Comparison of ENCODE assay signal across 19 cellular contexts in genomic region chr10:110764378-110764777, GRCh38.
A peak's percentile ranks its signal among the peaks of the same experiment; 100 is the strongest.
DNase-seq lines count a peak whose midpoint lies in the region; FAIRE-seq and TF ChIP-seq lines count a peak whose summit lies in the region.
"Had no signal": no experiment of that assay in that cellular context is flagged by ENCODE, and none has a peak within 500 bp of the region (broad histone marks: within the 10 kb centered on the region; RNA-seq: fewer than 3 reads in every experiment).

No MANE protein-coding gene starts in this region.

- in situ Hi-C loops in HAP-1 (cut with MboI; ENCODE audit: low sequenced_read_pairs), result no loop called here

- H4K91ac ChIP-seq in H1 (replicated peaks; ENCODE audit: insufficient read length, low read length), result peak overlapping the region; percentile 61

- H3K27ac Mint-ChIP-seq in activated CD4-positive, alpha-beta memory T cell treated with anti-CD3 and anti-CD28 coated beads, Interleukin-2, amount 10 ng/mL, durations not matched to agents 7 days and 5 days, result no peak overlapping the region

- H2BK12ac ChIP-seq in H1 (ENCODE audit: low read depth, low read length), result peak overlapping the region; percentile 50; the same call in 1 of the 2 replicates

- TF ChIP-seq POLR2A in H1 (IDR thresholded peaks at IDR 0.05; ENCODE audit: control extremely low read depth in 1 of 2, low read depth in 2 of 2, low read length in 2 of 2), result no peak

- H3K23me2 ChIP-seq in H1 (ENCODE audit: low read depth, low read length), result no peaks in the 10 kb centered on the region

- no peak overlapping the region for H3K56ac ChIP-seq in H1 (replicated peaks; ENCODE audit: insufficient read length, low read depth, low read length)

- H3K14ac ChIP-seq in H1 (ENCODE audit: insufficient read length), result no peak overlapping the region

- H4K8ac ChIP-seq in H1 (ENCODE audit: extremely low read depth, insufficient read depth, low read length), result no peak overlapping the region

- no peaks in the 10 kb centered on the region for H4K20me1 ChIP-seq in H1 (replicated peaks in 1 of 2; ENCODE audit: control insufficient read depth in 1 of 2, insufficient read depth in 2 of 2, low read length in 2 of 2)

- no peak overlapping the region for H3K4me3 ChIP-seq in H1 (ENCODE audit: extremely low read depth in 1 of 4, insufficient read depth in 2 of 4, low read depth in 3 of 4, low read length in 4 of 4)
- peak overlapping the region; percentile 62 to 76 for H3K4me3 ChIP-seq in kidney (ENCODE audit: low read length in 2 of 2)
- peak overlapping the region; percentile 40 to 70 (median 68) for H3K4me3 ChIP-seq in skeletal muscle tissue (ENCODE audit: low read length in 3 of 3)
- no peak overlapping the region for H3K4me3 ChIP-seq in colonic mucosa
- no peak overlapping the region for H3K4me3 ChIP-seq in HAP-1
- H3K4me3 ChIP-seq: GM12878, Peyer's patch had no signal

- CTCF ChIA-PET in H1 (lab: Charles Lee; ENCODE audit: partially characterized antibody), result interaction anchor here (1.3 to 1.7 kb wide), 2 partner anchors 22 kb away, joined by 4 to 6 read pairs; no protein-coding TSS in a partner anchor
- CTCF ChIA-PET in activated CD4-positive, alpha-beta memory T cell treated with anti-CD3 and anti-CD28 coated beads, Interleukin-2, amount 10 ng/mL, durations not matched to agents 7 days and 5 days (lab: Charles Lee), result no interaction called here

- H3K9ac ChIP-seq in H1 (replicated peaks in 1 of 4; ENCODE audit: extremely low read depth in 1 of 4, low read depth in 3 of 4, low read length in 3 of 4), result no peak overlapping the region
- peak overlapping the region in 1 of 2 donors; percentile 67 for H3K9ac ChIP-seq in kidney (ENCODE audit: low read length in 2 of 2)
- H3K9ac ChIP-seq in skeletal muscle tissue (ENCODE audit: low read depth in 1 of 3, low read length in 3 of 3), result peak overlapping the region; percentile 79 to 83 (median 82)
- H3K9ac ChIP-seq in colonic mucosa (ENCODE audit: low read depth in 2 of 2, low read length in 2 of 2), result no peak overlapping the region

- no peaks in the 10 kb centered on the region for H3K79me1 ChIP-seq in H1 (ENCODE audit: low read depth, low read length)

- no peak overlapping the region for H2BK5ac ChIP-seq in H1 (ENCODE audit: low read depth, low read length)

- no peak for TF ChIP-seq EP300 in H1 (IDR thresholded peaks at IDR 0.05; ENCODE audit: borderline replicate concordance in 1 of 2, low read depth in 2 of 2, low read length in 2 of 2)

- FAIRE-seq in H1 (lab: Jason Lieb, UNC), result no peak
- FAIRE-seq in kidney (lab: Jason Lieb, UNC), result no peak
- FAIRE-seq: GM12878 had no signal

- WGBS in H1 (ENCODE audit: extremely low coverage in 1 of 2, insufficient coverage in 1 of 2, insufficient read length in 1 of 2, insufficient replicate concordance in 2 of 2, low coverage in 1 of 2, low lambda C conversion rate in 2 of 2, missing lambda C conversion rate in 1 of 2), 2 experiments, result 86% methylated on average over 12 of the region's 12 CpGs; no CpG with 5 or more reads in 1 of the 2 experiments

- no peak for TF ChIP-seq RAD21 in H1 (IDR thresholded peaks at IDR 0.05 in 1 of 2, conservative IDR thresholded peaks at IDR 0.05 in 1 of 2; ENCODE audit: low read depth in 2 of 2, low read length in 2 of 2)

- peaks cover 4% of the 10 kb centered on the region for H3K27me3 Mint-ChIP-seq in activated CD4-positive, alpha-beta memory T cell treated with anti-CD3 and anti-CD28 coated beads, Interleukin-2, amount 10 ng/mL, durations not matched to agents 7 days and 5 days

- H3K36me3 ChIP-seq in H1 (ENCODE audit: control insufficient read depth in 2 of 4, insufficient read depth in 4 of 4, low read length in 3 of 4) (no peaks in the 10 kb centered on the region), kidney (ENCODE audit: control insufficient read depth in 1 of 2, insufficient read depth in 2 of 2, low read length in 2 of 2) (no peaks in the 10 kb centered on the region), skeletal muscle tissue (ENCODE audit: control insufficient read depth in 3 of 3, insufficient read depth in 3 of 3, low read length in 3 of 3) (no peaks in the 10 kb centered on the region), colonic mucosa (no peaks in the 10 kb centered on the region), HAP-1 (replicated peaks) (no peaks in the 10 kb centered on the region)
- H3K36me3 ChIP-seq: Peyer's patch had no signal

- H3K4me3 Mint-ChIP-seq in activated CD4-positive, alpha-beta memory T cell treated with anti-CD3 and anti-CD28 coated beads, Interleukin-2, amount 10 ng/mL, durations not matched to agents 7 days and 5 days, result no peak overlapping the region

- POLR2A ChIA-PET in H1 (lab: Charles Lee; ENCODE audit: partially characterized antibody), result no interaction called here
- POLR2A ChIA-PET in activated CD4-positive, alpha-beta memory T cell treated with anti-CD3 and anti-CD28 coated beads, Interleukin-2, amount 10 ng/mL, durations not matched to agents 7 days and 5 days (lab: Charles Lee), result interaction anchor here (1.5 kb wide), 1 partner anchor 10 kb away, joined by 5 read pairs; no protein-coding TSS in a partner anchor

- H2BK15ac ChIP-seq in H1 (ENCODE audit: low read length), result no peak overlapping the region

- H3K9me3 ChIP-seq in H1 (ENCODE audit: insufficient read depth in 2 of 2, low read depth in 1 of 2, low read length in 1 of 2), result peaks cover 0 to 6% of the 10 kb centered on the region in 2 experiments; a peak in 1 of 4 replicates
- H3K9me3 ChIP-seq in kidney (ENCODE audit: control insufficient read depth in 1 of 2, low read length in 2 of 2), result no peaks in the 10 kb centered on the region
- no peaks in the 10 kb centered on the region for H3K9me3 ChIP-seq in skeletal muscle tissue (ENCODE audit: control insufficient read depth in 3 of 3, low read length in 3 of 3)
- no peaks in the 10 kb centered on the region for H3K9me3 ChIP-seq in colonic mucosa
- H3K9me3 ChIP-seq in HAP-1, result no peaks in the 10 kb centered on the region
- H3K9me3 ChIP-seq: Peyer's patch had no signal

- no peaks in the 10 kb centered on the region for H3K79me2 ChIP-seq in H1 (ENCODE audit: control insufficient read depth in 1 of 2, insufficient read depth in 2 of 2, low read length in 2 of 2)

- no peak overlapping the region for H3K18ac ChIP-seq in H1 (ENCODE audit: extremely low read depth, low read length)

- TF ChIP-seq CTCF in H1 (IDR thresholded peaks at IDR 0.05; ENCODE audit: control extremely low read depth in 1 of 3, insufficient read depth in 1 of 3, low read depth in 1 of 3, low read length in 3 of 3) (no peak), kidney (IDR thresholded peaks at IDR 0.05; ENCODE audit: borderline replicate concordance, extremely low read depth, insufficient read depth) (no peak), colonic mucosa (IDR thresholded peaks at IDR 0.05) (no peak)

- peaks cover 2% of the 10 kb centered on the region for H3K4me1 Mint-ChIP-seq in activated CD4-positive, alpha-beta memory T cell treated with anti-CD3 and anti-CD28 coated beads, Interleukin-2, amount 10 ng/mL, durations not matched to agents 7 days and 5 days

- no peak overlapping the region for H3K23ac ChIP-seq in H1 (ENCODE audit: insufficient read length)

- H3K9me3 Mint-ChIP-seq in activated CD4-positive, alpha-beta memory T cell treated with anti-CD3 and anti-CD28 coated beads, Interleukin-2, amount 10 ng/mL, durations not matched to agents 7 days and 5 days, result no peaks in the 10 kb centered on the region

- no peak overlapping the region for H2BK120ac ChIP-seq in H1 (replicated peaks; ENCODE audit: low read depth, low read length)

- H2BK20ac ChIP-seq in H1 (ENCODE audit: low read length), result no peak overlapping the region

- no peak overlapping the region for H3K4me2 ChIP-seq in H1 (ENCODE audit: insufficient read depth in 1 of 2, low read depth in 2 of 2, low read length in 2 of 2)

- H2AK5ac ChIP-seq in H1 (ENCODE audit: low read depth, low read length), result no peak overlapping the region

- H3K4ac ChIP-seq in H1 (replicated peaks; ENCODE audit: insufficient read length, low read depth, low read length), result no peak overlapping the region

- H3K36me3 Mint-ChIP-seq in activated CD4-positive, alpha-beta memory T cell treated with anti-CD3 and anti-CD28 coated beads, Interleukin-2, amount 10 ng/mL, durations not matched to agents 7 days and 5 days (ENCODE audit: low read depth), result no peaks in the 10 kb centered on the region

- H3K27me3 ChIP-seq in H1 (replicated peaks in 1 of 4; ENCODE audit: control insufficient read depth in 3 of 4, extremely low read depth in 1 of 4, insufficient read depth in 3 of 4, low read length in 3 of 4), result no peaks in the 10 kb centered on the region
- H3K27me3 ChIP-seq in skeletal muscle tissue (ENCODE audit: control insufficient read depth in 3 of 3, insufficient read depth in 3 of 3, low read length in 3 of 3), result no peaks in the 10 kb centered on the region
- no peaks in the 10 kb centered on the region for H3K27me3 ChIP-seq in colonic mucosa
- no peaks in the 10 kb centered on the region for H3K27me3 ChIP-seq in HAP-1 (ENCODE audit: low read depth)
- H3K27me3 ChIP-seq: Peyer's patch had no signal

- intact Hi-C loops in kidney (cut with DNase I), result no loop called here
- intact Hi-C loops in colonic mucosa (cut with DNase I), result no loop called here

- DNase-seq in HK-2 (ENCODE audit: unreplicated experiment), result peak; percentile 70
- no peak for DNase-seq in H1 (ENCODE audit: low read depth in 1 of 2, low spot score in 2 of 2)
- no peak for DNase-seq in kidney
- no peak for DNase-seq in activated CD4-positive, alpha-beta memory T cell treated with anti-CD3 and anti-CD28 coated beads, Interleukin-2, amount 10 ng/mL, durations not matched to agents 7 days and 5 days
- DNase-seq in colonic mucosa, result no peak
- DNase-seq in HAP-1 (ENCODE audit: low spot score in 2 of 2), result no peak
- DNase-seq: activated CD4-positive, alpha-beta T cell treated with anti-CD3 and anti-CD28 coated beads for 48 hours; activated naive CD4-positive, alpha-beta T cell treated with Interleukin-2 at 50 U/mL for 16 hours; AML-193; anterior cingulate cortex; GDM1; Kasumi-1; NCI-H1105; NCI-H2171; nucleus accumbens; Peyer's patch; stimulated activated CD4-positive, alpha-beta T cell treated with anti-CD3 and anti-CD28 coated beads, Interleukin-2, amount 100 ng/mL, for 48 hours had no signal

- H3K4me1 ChIP-seq in H1 (replicated peaks in 1 of 4; ENCODE audit: control insufficient read depth in 3 of 4, insufficient read depth in 4 of 4, low read length in 3 of 4) (no peaks in the 10 kb centered on the region), kidney (ENCODE audit: control insufficient read depth in 1 of 2, insufficient read depth in 1 of 2, low read depth in 1 of 2, low read length in 2 of 2) (peaks cover 0 to 4% of the 10 kb centered on the region in 2 donors), skeletal muscle tissue (ENCODE audit: control insufficient read depth in 3 of 3, insufficient read depth in 3 of 3, low read length in 3 of 3) (peaks cover 23 to 44% (median 31%) of the 10 kb centered on the region in 3 donors), colonic mucosa (no peaks in the 10 kb centered on the region), HAP-1 (no peaks in the 10 kb centered on the region)
- H3K4me1 ChIP-seq: Peyer's patch had no signal

- no peak overlapping the region for H3K27ac ChIP-seq in H1 (ENCODE audit: low read depth, low read length)
- H3K27ac ChIP-seq in kidney (ENCODE audit: low read depth in 2 of 2, low read length in 2 of 2), result peak overlapping the region; percentile 48 to 55
- H3K27ac ChIP-seq in skeletal muscle tissue (ENCODE audit: low read depth, low read length), result peak overlapping the region; percentile 91
- no peak overlapping the region for H3K27ac ChIP-seq in colonic mucosa
- H3K27ac ChIP-seq: Peyer's patch had no signal

- H2AFZ ChIP-seq in H1 (ENCODE audit: low read length), result peak overlapping the region; percentile 42; the same call in 1 of the 2 replicates

- H4K5ac ChIP-seq in H1 (ENCODE audit: insufficient read length, low read depth, low read length), result no peak overlapping the region

Comparison
In these comparisons a context has a peak if more than half of its experiments do, and no peak if none do; other contexts are left out.
1. H3K27ac ChIP-seq: peak in kidney (2 of 2) and skeletal muscle tissue (single experiment); none in H1 (single experiment) and colonic mucosa (single experiment).
2. H3K4me3 ChIP-seq: peak in kidney (2 of 2) and skeletal muscle tissue (3 of 3); none in H1 (0 of 4), colonic mucosa (single experiment) and HAP-1 (single experiment).
3. H3K9ac ChIP-seq: peak in skeletal muscle tissue (3 of 3); none in H1 (0 of 4) and colonic mucosa (0 of 2).